ENCODE assay signal across 15 cellular contexts in the genomic region with DNA sequence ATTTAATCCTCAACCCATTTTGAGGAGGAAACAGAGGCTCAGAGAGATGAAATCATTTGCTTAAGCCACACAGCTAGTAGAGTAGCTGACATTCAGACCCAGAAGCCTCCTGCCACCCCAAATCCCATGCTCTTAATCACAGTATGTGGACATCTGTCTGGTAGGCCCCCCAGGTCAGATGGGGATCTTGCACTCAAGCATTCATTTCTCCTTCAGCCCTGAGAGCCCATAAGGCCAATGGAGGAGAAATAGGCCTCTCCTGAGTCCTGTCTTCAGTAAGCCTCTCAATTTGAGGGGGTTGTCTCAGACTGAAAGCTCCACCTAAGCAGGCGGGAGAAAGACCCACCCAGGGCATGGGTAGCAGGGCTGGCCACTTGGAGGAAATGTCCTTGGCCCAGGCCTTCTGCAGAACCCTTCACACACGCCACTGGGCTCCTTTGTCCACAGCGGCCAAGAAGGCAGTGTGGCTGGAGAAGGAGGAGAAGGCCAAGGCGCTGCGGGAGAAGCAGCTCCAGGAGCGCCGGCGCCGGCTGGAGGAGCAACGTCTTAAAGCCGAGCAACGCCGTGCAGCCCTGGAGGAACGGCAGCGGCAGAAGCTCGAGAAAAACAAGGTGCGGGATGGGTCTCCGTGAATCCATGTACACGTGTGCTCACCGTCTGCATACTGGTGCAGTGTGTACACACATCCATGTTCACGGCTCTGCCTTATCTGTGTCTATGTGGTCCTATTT. TPM values are rescaled to one million over a fixed set of nuclear protein-coding genes. Genes with fewer than 3 reads are reported as not detected.
A peak's percentile ranks its signal among the peaks of the same experiment; 100 is the strongest.
DNase-seq lines count a peak whose midpoint lies in the region; ATAC-seq, FAIRE-seq and TF ChIP-seq lines count a peak whose summit lies in the region.
"Had no signal": no experiment of that assay in that cellular context is flagged by ENCODE, and none has a peak within 500 bp of the region (broad histone marks: within the 10 kb centered on the region; RNA-seq: fewer than 3 reads in every experiment).

No MANE protein-coding gene starts in this region.

- no peak overlapping the region for H3K4me3 Mint-ChIP-seq in neural crest cell
- H3K4me3 Mint-ChIP-seq: stimulated activated naive B cell treated with anti-CD40 and anti-IgM and Interleukin-4, amounts not matched to agents 10 μg/mL and 1 μg/mL and 100 μg/mL, for 72 hours had no signal

- intact Hi-C loops in K562 (cut with micrococcal nuclease) (no loop called here), posterior vena cava (cut with DNase I) (no loop called here)

- TF ChIP-seq RAD21 in A549 (conservative IDR thresholded peaks at IDR 0.05 in 1 of 2, IDR thresholded peaks at IDR 0.05 in 1 of 2) (no peak), K562 (CRISPR knock-in tag; conservative IDR thresholded peaks at IDR 0.05 in 1 of 2, IDR thresholded peaks at IDR 0.05 in 1 of 2) (no peak)

- no peaks in the 10 kb centered on the region for H3K9me2 ChIP-seq in GM23248 (ENCODE audit: insufficient read depth)

- FAIRE-seq in A549 (lab: Jason Lieb, UNC) (no peak), K562 (lab: Jason Lieb, UNC) (peak; percentile 35)
- FAIRE-seq: colon, islet of Langerhans had no signal

- no peaks in the 10 kb centered on the region for H3K27me3 Mint-ChIP-seq in neural crest cell (ENCODE audit: low read depth)
- H3K27me3 Mint-ChIP-seq: stimulated activated naive B cell treated with anti-CD40 and anti-IgM and Interleukin-4, amounts not matched to agents 10 μg/mL and 1 μg/mL and 100 μg/mL, for 72 hours had no signal

- TF ChIP-seq POLR2A in A549 (IDR thresholded peaks at IDR 0.05; ENCODE audit: low read length) (no peak), K562 (conservative IDR thresholded peaks at IDR 0.05) (no peak)

- no TSS peak for BruUV-seq in K562 (replicated peaks; lab: Mats Ljungman, UMichigan)

- H3K79me2 ChIP-seq in GM23248 (ENCODE audit: insufficient read depth) (peaks cover 97% of the 10 kb centered on the region), K562 (ENCODE audit: control insufficient read depth, insufficient read depth, low read length) (peaks cover 16% of the 10 kb centered on the region)

- peaks cover under 1% of the 10 kb centered on the region for H3K4me1 Mint-ChIP-seq in neural crest cell

- H3K4me2 ChIP-seq in A549 (peak overlapping the region; percentile 42), GM23248 (ENCODE audit: unreplicated experiment) (peak overlapping the region; percentile 65), K562 (ENCODE audit: insufficient read depth, low read length) (no peak overlapping the region)

- in situ Hi-C loops in GM23248 (cut with MboI) = no loop called here
- in situ Hi-C loops in K562 (cut with MboI) = no loop called here

- H3K36me3 ChIP-seq in GM23248 (ENCODE audit: low read depth) = peaks cover 39% of the 10 kb centered on the region
- H3K36me3 ChIP-seq in K562 (ENCODE audit: control insufficient read depth, insufficient read depth, low read length) = peaks cover 79% of the 10 kb centered on the region; the same call in 2 of the 3 replicates

- H3K4me1 ChIP-seq in A549 (peaks cover 18% of the 10 kb centered on the region), GM23248 (ENCODE audit: insufficient read depth) (peaks cover 33% of the 10 kb centered on the region), K562 (replicated peaks in 1 of 2; ENCODE audit: control insufficient read depth in 2 of 2, insufficient read depth in 2 of 2, low read length in 2 of 2) (peaks cover 0 to 3% of the 10 kb centered on the region in 2 experiments; a peak in 1 of 5 replicates)

- H3K36me3 Mint-ChIP-seq in neural crest cell (ENCODE audit: low read depth) = no peaks in the 10 kb centered on the region

- H3K27ac Mint-ChIP-seq in neural crest cell (ENCODE audit: unreplicated experiment) = peak overlapping the region; percentile 27
- H3K27ac Mint-ChIP-seq: stimulated activated naive B cell treated with anti-CD40 and anti-IgM and Interleukin-4, amounts not matched to agents 10 μg/mL and 1 μg/mL and 100 μg/mL, for 72 hours had no signal

- CTCF ChIA-PET in A549 (lab: Yijun Ruan, JAX) (interaction anchor here (0.9 to 8.0 kb wide), 8 partner anchors 9 to 114 kb away, joined by 3 to 54 read pairs (median 4); a partner anchor contains a TSS), K562 (lab: Yijun Ruan, JAX; ENCODE audit: low intra/inter-chr PET ratio) (no interaction called here)

- POLR2A ChIA-PET in A549 (lab: Yijun Ruan, JAX) = interaction anchor here (0.7 kb wide), 1 partner anchor 16 kb away, joined by 4 read pairs; a partner anchor contains a TSS
- POLR2A ChIA-PET in K562 (lab: Yijun Ruan, JAX) = interaction anchor here (0.8 to 6.7 kb wide), 7 partner anchors 11 to 109 kb away, joined by 3 to 42 read pairs (median 3); no protein-coding TSS in a partner anchor

- ATAC-seq in A549 = no peak
- ATAC-seq in K562 = no peak; the same call in 2 of the 3 replicates
- ATAC-seq in GM19324 (IDR thresholded peaks at IDR 0.05; ENCODE audit: low FRiP score, unreplicated experiment) = no peak
- no peak for ATAC-seq in HG03520 (IDR thresholded peaks at IDR 0.05; ENCODE audit: unreplicated experiment)
- ATAC-seq: stimulated activated naive B cell treated with anti-CD40 and anti-IgM and Interleukin-4, amounts not matched to agents 10 μg/mL and 1 μg/mL and 100 μg/mL, for 72 hours had no signal

- H2AFZ ChIP-seq in GM23248 (no peak overlapping the region), K562 (ENCODE audit: low read depth, low read length) (no peak overlapping the region)

- H3K9ac ChIP-seq in GM23248 (peak overlapping the region; percentile 74), K562 (ENCODE audit: insufficient read depth in 1 of 2, low read depth in 2 of 2, low read length in 2 of 2) (no peak overlapping the region)

- no peak for TF ChIP-seq EP300 in A549 (IDR thresholded peaks at IDR 0.05)
- no peak for TF ChIP-seq EP300 in K562 (IDR thresholded peaks at IDR 0.05; ENCODE audit: low read length)

- H4K20me1 ChIP-seq in GM23248 (ENCODE audit: insufficient read depth) (0 out of 2 replicates have a peak, but pooled peaks cover 5% of the 10 kb centered on the region), K562 (replicated peaks; ENCODE audit: control insufficient read depth, insufficient read depth, low read length) (no peaks in the 10 kb centered on the region; the same call in 1 of the 2 replicates)

- WGBS in A549 (ENCODE audit: missing lambda C conversion rate) = 95% methylated on average over 20 of the region's 21 CpGs
- WGBS in GM23248 (ENCODE audit: low coverage in 1 of 2, low lambda C conversion rate in 2 of 2, missing lambda C conversion rate in 2 of 2), 2 experiments = 86 to 93% methylated on average over 12 to 21 of the region's 21 CpGs
- 96% methylated on average over 17 of the region's 21 CpGs for WGBS in K562 (ENCODE audit: insufficient coverage, low coverage, missing lambda C conversion rate)

- DNase-seq in A549 (ENCODE audit: low read depth in 1 of 2, low spot score in 1 of 2) (no peak), GM23248 (no peak), K562 (ENCODE audit: extremely low read depth in 1 of 4, low spot score in 3 of 4) (no peak), neural crest cell (ENCODE audit: low read depth, low spot score) (no peak), posterior vena cava (ENCODE audit: low spot score) (no peak)
- DNase-seq: activated CD4-positive, alpha-beta T cell treated with anti-CD3 and anti-CD28 coated beads for 48 hours; adrenal gland; NCI-H1417 treated with DMSO at 0.1 percent for 48 hours; SHP77; stimulated activated naive B cell treated with anti-CD40 and anti-IgM and Interleukin-4, amounts not matched to agents 10 μg/mL and 1 μg/mL and 100 μg/mL, for 72 hours had no signal

- TF ChIP-seq CTCF in A549 (IDR thresholded peaks at IDR 0.05) (no peak), K562 (IDR thresholded peaks at IDR 0.05 in 2 of 3, conservative IDR thresholded peaks at IDR 0.05 in 1 of 3; ENCODE audit: insufficient read depth in 2 of 3, low read depth in 1 of 3, low read length in 3 of 3) (no peak), neural crest cell (conservative IDR thresholded peaks at IDR 0.05) (no peak)

- H3K27ac ChIP-seq in A549 = peak overlapping the region; percentile 53 to 82
- H3K27ac ChIP-seq in GM23248 = peak overlapping the region; percentile 95
- H3K27ac ChIP-seq in K562 (ENCODE audit: extremely low read depth, low read depth, low read length) = no peak overlapping the region
- H3K27ac ChIP-seq: adrenal gland had no signal

- H3K9me3 ChIP-seq in A549 (no peaks in the 10 kb centered on the region), GM23248 (ENCODE audit: low read depth) (no peaks in the 10 kb centered on the region), K562 (replicated peaks; ENCODE audit: control insufficient read depth, insufficient read depth, low read depth, low read length) (no peaks in the 10 kb centered on the region)
- H3K9me3 ChIP-seq: adrenal gland had no signal

- H3K9me1 ChIP-seq in K562 (ENCODE audit: control insufficient read depth, insufficient read depth, low read length) = peaks cover 5% of the 10 kb centered on the region

- H3K9me3 Mint-ChIP-seq in neural crest cell = no peaks in the 10 kb centered on the region
- H3K9me3 Mint-ChIP-seq: stimulated activated naive B cell treated with anti-CD40 and anti-IgM and Interleukin-4, amounts not matched to agents 10 μg/mL and 1 μg/mL and 100 μg/mL, for 72 hours had no signal

- H3F3A ChIP-seq in GM23248 (ENCODE audit: insufficient read depth) = peaks cover 23% of the 10 kb centered on the region

- H3K4me3 ChIP-seq in A549 = no peak overlapping the region
- no peak overlapping the region for H3K4me3 ChIP-seq in GM23248
- no peak overlapping the region for H3K4me3 ChIP-seq in K562
- H3K4me3 ChIP-seq: adrenal gland had no signal

- no peaks in the 10 kb centered on the region for H3K27me3 ChIP-seq in GM23248 (replicated peaks; ENCODE audit: insufficient read depth)
- no peaks in the 10 kb centered on the region for H3K27me3 ChIP-seq in K562 (ENCODE audit: control insufficient read depth in 2 of 2, insufficient read depth in 2 of 2, low read length in 2 of 2)
- H3K27me3 ChIP-seq: adrenal gland had no signal

RNA-seq across cellular contexts. Expression of a gene that starts 16.2 kb away (rescaled TPM):
- 15.4 and 16.4 TPM in 2 replicates for polyA plus RNA-seq in A549 (2011; rRNA removed)
- 65.2 and 90.0 TPM in 2 replicates for polyA plus RNA-seq in A549 (2012; cell fraction: cytosol; rRNA removed)
- 113 and 167 TPM in 2 replicates for polyA plus RNA-seq in A549 (2012; cell fraction: nucleus; rRNA removed)
- polyA plus RNA-seq in A549 (2017; fragmentation: RNase III; extraction: RNeasy Plus Mini Kit Qiagen cat#74134 plus additional on column Dnase treatment) = 74.9 to 79.0 TPM (median 75.0 TPM) in 3 replicates
- polyA minus RNA-seq in A549 (2011; rRNA and poly(A)+ RNA removed) = 15.5 and 28.3 TPM in 2 replicates
- total RNA-seq in GM23248 (2014; rRNA removed; shearing (Covaris generic)) = 160 and 224 TPM in 2 replicates
- polyA plus RNA-seq in GM23248 (2016; fragmentation: Nextera tagmentation; extraction: Ambion mirVana) = 34.8 and 35.8 TPM in 2 replicates
- total RNA-seq in K562 (2011; cell fraction: chromatin; rRNA removed; ENCODE audit: low replicate concordance) = 28.8 and 80.6 TPM in 2 replicates
- total RNA-seq in K562 (2011; cell fraction: nucleolus; rRNA removed) = 47.5 and 62.2 TPM in 2 replicates
- 37.8 and 52.2 TPM in 2 replicates for total RNA-seq in K562 (2011; cell fraction: nucleoplasm; rRNA removed)
- 72.8 and 74.4 TPM in 2 replicates for total RNA-seq in K562 (2014; rRNA removed)
- total RNA-seq in K562 (2014; rRNA removed; fragmentation: Illumina TruSeq; extraction: Trizol) = 17.4 and 20.8 TPM in 2 replicates
- 34.5 and 37.8 TPM in 2 replicates for total RNA-seq in K562 (2015; rRNA removed; fragmentation: Illumina TruSeq; extraction: Trizol)
- total RNA-seq in K562 (2021) = 101 and 108 TPM in 2 replicates
- 17.2 and 18.4 TPM in 2 replicates for polyA plus RNA-seq in K562 (2011; rRNA removed)
- polyA plus RNA-seq in K562 (2011; cell fraction: cytosol; rRNA removed) = 14.6 and 28.7 TPM in 2 replicates
- polyA plus RNA-seq in K562 (2011; cell fraction: nucleus; rRNA removed) = 34.1 and 46.2 TPM in 2 replicates
- 51.5 and 56.5 TPM in 2 replicates for polyA plus RNA-seq in K562 (2012)
- polyA plus RNA-seq in K562 (2014; fragmentation: Illumina TruSeq; extraction: Trizol) = 49.2 and 53.7 TPM in 2 replicates
- 1 to 10 TPM; 3.6 to 4.4 TPM for polyA plus RNA-seq in K562 (2014; fragmentation: Nextera tagmentation; extraction: Ambion mirVana)
- 53.8 and 54.7 TPM in 2 replicates for polyA plus RNA-seq in K562 (2014; rRNA removed)
- polyA minus RNA-seq in K562 (2011; rRNA and poly(A)+ RNA removed) = 8.2 and 9.2 TPM in 2 replicates
- 31.8 and 55.1 TPM in 2 replicates for polyA minus RNA-seq in K562 (2011; cell fraction: cytosol; rRNA and poly(A)+ RNA removed)
- polyA minus RNA-seq in K562 (2011; cell fraction: nucleus; rRNA and poly(A)+ RNA removed) = 13.1 and 14.8 TPM in 2 replicates
- total RNA-seq in neural crest cell = 165 and 166 TPM in 2 replicates
- 100 to 1,000 TPM; 130 to 167 TPM for total RNA-seq in posterior vena cava

RNA-seq across cellular contexts. Expression of a gene that starts 22.9 kb away (rescaled TPM):
- polyA plus RNA-seq in A549 (2011; rRNA removed) (62.2 and 67.0 TPM in 2 replicates), A549 (2017; fragmentation: RNase III; extraction: RNeasy Plus Mini Kit Qiagen cat#74134 plus additional on column Dnase treatment) (103 to 109 TPM (median 105 TPM) in 3 replicates), GM23248 (2016; fragmentation: Nextera tagmentation; extraction: Ambion mirVana) (134 and 135 TPM in 2 replicates), K562 (2011; rRNA removed) (128 and 141 TPM in 2 replicates), K562 (2014; fragmentation: Illumina TruSeq; extraction: Trizol) (127 and 140 TPM in 2 replicates), K562 (2014; fragmentation: Nextera tagmentation; extraction: Ambion mirVana) (10 to 100 TPM; 20.6 to 41.8 TPM), K562 (2014; rRNA removed) (119 and 142 TPM in 2 replicates)
- polyA plus RNA-seq in A549 (2012; cell fraction: cytosol; rRNA removed) = 69.5 and 75.1 TPM in 2 replicates
- polyA plus RNA-seq in A549 (2012; cell fraction: nucleus; rRNA removed) = 27.5 and 54.4 TPM in 2 replicates
- 16.7 and 17.4 TPM in 2 replicates for polyA minus RNA-seq in A549 (2011; rRNA and poly(A)+ RNA removed)
- total RNA-seq in GM23248 (2014; rRNA removed; shearing (Covaris generic)) = 101 and 112 TPM in 2 replicates
- 60.6 and 88.2 TPM in 2 replicates for total RNA-seq in K562 (2011; cell fraction: chromatin; rRNA removed; ENCODE audit: low replicate concordance)
- total RNA-seq in K562 (2011; cell fraction: nucleolus; rRNA removed) = 67.4 and 71.0 TPM in 2 replicates
- 76.7 and 96.0 TPM in 2 replicates for total RNA-seq in K562 (2011; cell fraction: nucleoplasm; rRNA removed)
- total RNA-seq in K562 (2014; rRNA removed) (132 and 141 TPM in 2 replicates), K562 (2014; rRNA removed; fragmentation: Illumina TruSeq; extraction: Trizol) (109 and 114 TPM in 2 replicates), K562 (2015; rRNA removed; fragmentation: Illumina TruSeq; extraction: Trizol) (112 and 115 TPM in 2 replicates), K562 (2021) (83.4 and 90.9 TPM in 2 replicates), neural crest cell (48.6 and 52.8 TPM in 2 replicates), posterior vena cava (10 to 100 TPM; 51.4 to 54.7 TPM)
- 75.6 and 128 TPM in 2 replicates for polyA plus RNA-seq in K562 (2011; cell fraction: cytosol; rRNA removed)
- polyA plus RNA-seq in K562 (2011; cell fraction: nucleus; rRNA removed) = 80.4 and 107 TPM in 2 replicates
- 109 and 110 TPM in 2 replicates for polyA plus RNA-seq in K562 (2012)
- 47.8 and 54.0 TPM in 2 replicates for polyA minus RNA-seq in K562 (2011; rRNA and poly(A)+ RNA removed)
- polyA minus RNA-seq in K562 (2011; cell fraction: cytosol; rRNA and poly(A)+ RNA removed) = 29.4 and 32.5 TPM in 2 replicates
- polyA minus RNA-seq in K562 (2011; cell fraction: nucleus; rRNA and poly(A)+ RNA removed) = 18.6 and 31.1 TPM in 2 replicates

RNA-seq across cellular contexts. Expression of a gene that starts 47.2 kb away (rescaled TPM):
- polyA plus RNA-seq in A549 (2011; rRNA removed) (0.05 and 0.12 TPM in 2 replicates), A549 (2017; fragmentation: RNase III; extraction: RNeasy Plus Mini Kit Qiagen cat#74134 plus additional on column Dnase treatment) (0.07 to 0.16 TPM (median 0.12 TPM) in 3 replicates), GM23248 (2016; fragmentation: Nextera tagmentation; extraction: Ambion mirVana) (2.9 and 3.2 TPM in 2 replicates), K562 (2011; rRNA removed) (0.04 TPM in 2 replicates), K562 (2014; fragmentation: Illumina TruSeq; extraction: Trizol) (0.07 TPM in 1 of 2 replicates, not detected in the other), K562 (2014; fragmentation: Nextera tagmentation; extraction: Ambion mirVana) (not detected), K562 (2014; rRNA removed) (0.03 TPM in 1 of 2 replicates, not detected in the other)
- 0.05 and 0.09 TPM in 2 replicates for polyA plus RNA-seq in A549 (2012; cell fraction: cytosol; rRNA removed)
- polyA plus RNA-seq in A549 (2012; cell fraction: nucleus; rRNA removed) = 0.11 and 0.13 TPM in 2 replicates
- polyA minus RNA-seq in A549 (2011; rRNA and poly(A)+ RNA removed) = 0.08 and 0.10 TPM in 2 replicates
- 30.5 and 33.1 TPM in 2 replicates for total RNA-seq in GM23248 (2014; rRNA removed; shearing (Covaris generic))
- 0.07 and 0.11 TPM in 2 replicates for total RNA-seq in K562 (2011; cell fraction: chromatin; rRNA removed; ENCODE audit: low replicate concordance)
- total RNA-seq in K562 (2011; cell fraction: nucleolus; rRNA removed) = 0.13 and 0.17 TPM in 2 replicates
- total RNA-seq in K562 (2011; cell fraction: nucleoplasm; rRNA removed) = 0.07 TPM in 1 of 2 replicates, not detected in the other
- total RNA-seq in K562 (2014; rRNA removed) (0.14 TPM in 1 of 2 replicates, not detected in the other), K562 (2014; rRNA removed; fragmentation: Illumina TruSeq; extraction: Trizol) (0.03 TPM in 1 of 2 replicates, not detected in the other), K562 (2015; rRNA removed; fragmentation: Illumina TruSeq; extraction: Trizol) (not detected in 2 replicates), K562 (2021) (0.04 and 0.09 TPM in 2 replicates), neural crest cell (0.09 TPM in 2 replicates), posterior vena cava (10 to 100 TPM; 33.2 to 35.9 TPM)
- polyA plus RNA-seq in K562 (2011; cell fraction: cytosol; rRNA removed) = 0.09 TPM in 1 of 2 replicates, not detected in the other
- 0.11 TPM in 1 of 2 replicates, not detected in the other for polyA plus RNA-seq in K562 (2011; cell fraction: nucleus; rRNA removed)
- 0.01 and 0.07 TPM in 2 replicates for polyA plus RNA-seq in K562 (2012)
- not detected in 2 replicates for polyA minus RNA-seq in K562 (2011; rRNA and poly(A)+ RNA removed)
- polyA minus RNA-seq in K562 (2011; cell fraction: cytosol; rRNA and poly(A)+ RNA removed) = not detected in 2 replicates
- polyA minus RNA-seq in K562 (2011; cell fraction: nucleus; rRNA and poly(A)+ RNA removed) = 0.13 TPM in 1 of 2 replicates, not detected in the other
- total RNA-seq: T-helper 2 cell treated with Interferon-gamma antibody and Interleukin-4, amounts not matched to agents 100 ng/mL and 5 ng/mL, for 36 hours had no signal

RNA-seq across cellular contexts. Expression of a gene that starts 52.1 kb away (rescaled TPM):
- polyA plus RNA-seq in A549 (2011; rRNA removed) (60.7 and 66.5 TPM in 2 replicates), A549 (2017; fragmentation: RNase III; extraction: RNeasy Plus Mini Kit Qiagen cat#74134 plus additional on column Dnase treatment) (57.9 to 61.7 TPM (median 60.0 TPM) in 3 replicates), GM23248 (2016; fragmentation: Nextera tagmentation; extraction: Ambion mirVana) (91.9 and 95.2 TPM in 2 replicates), K562 (2011; rRNA removed) (101 and 113 TPM in 2 replicates), K562 (2014; fragmentation: Illumina TruSeq; extraction: Trizol) (133 TPM in 2 replicates), K562 (2014; fragmentation: Nextera tagmentation; extraction: Ambion mirVana) (100 to 1,000 TPM in 1 of 2 experiments, 10 to 100 TPM in 1; 66.2 to 135 TPM), K562 (2014; rRNA removed) (76.9 and 99.0 TPM in 2 replicates)
- polyA plus RNA-seq in A549 (2012; cell fraction: cytosol; rRNA removed) = 17.4 and 21.9 TPM in 2 replicates
- 21.1 and 26.4 TPM in 2 replicates for polyA plus RNA-seq in A549 (2012; cell fraction: nucleus; rRNA removed)
- 45.3 and 66.3 TPM in 2 replicates for polyA minus RNA-seq in A549 (2011; rRNA and poly(A)+ RNA removed)
- 57.3 and 61.5 TPM in 2 replicates for total RNA-seq in GM23248 (2014; rRNA removed; shearing (Covaris generic))
- total RNA-seq in K562 (2011; cell fraction: chromatin; rRNA removed; ENCODE audit: low replicate concordance) = 53.3 and 99.3 TPM in 2 replicates
- total RNA-seq in K562 (2011; cell fraction: nucleolus; rRNA removed) = 40.0 and 45.4 TPM in 2 replicates
- total RNA-seq in K562 (2011; cell fraction: nucleoplasm; rRNA removed) = 40.3 and 53.6 TPM in 2 replicates
- total RNA-seq in K562 (2014; rRNA removed) (67.9 and 70.5 TPM in 2 replicates), K562 (2014; rRNA removed; fragmentation: Illumina TruSeq; extraction: Trizol) (100 and 118 TPM in 2 replicates), K562 (2015; rRNA removed; fragmentation: Illumina TruSeq; extraction: Trizol) (125 and 128 TPM in 2 replicates), K562 (2021) (107 and 123 TPM in 2 replicates), neural crest cell (167 and 170 TPM in 2 replicates), posterior vena cava (10 to 100 TPM; 76.6 to 79.1 TPM)
- 36.7 and 54.3 TPM in 2 replicates for polyA plus RNA-seq in K562 (2011; cell fraction: cytosol; rRNA removed)
- polyA plus RNA-seq in K562 (2011; cell fraction: nucleus; rRNA removed) = 58.5 and 65.3 TPM in 2 replicates
- 61.1 and 64.3 TPM in 2 replicates for polyA plus RNA-seq in K562 (2012)
- 180 TPM in 2 replicates for polyA minus RNA-seq in K562 (2011; rRNA and poly(A)+ RNA removed)
- polyA minus RNA-seq in K562 (2011; cell fraction: cytosol; rRNA and poly(A)+ RNA removed) = 49.1 and 81.3 TPM in 2 replicates
- 29.9 and 65.6 TPM in 2 replicates for polyA minus RNA-seq in K562 (2011; cell fraction: nucleus; rRNA and poly(A)+ RNA removed)

Comparison
In these comparisons a context has a peak if more than half of its experiments do, and no peak if none do; other contexts are left out.
1. RNA of a gene that starts 47.2 kb away (total RNA-seq): 33.2 to 35.9 TPM in posterior vena cava and 30.5 to 33.1 TPM in GM23248; 0.09 TPM in neural crest cell and 0.03 to 0.17 TPM in K562; every median in the first group is over 10 times any median in the second.